In the genomic region with DNA sequence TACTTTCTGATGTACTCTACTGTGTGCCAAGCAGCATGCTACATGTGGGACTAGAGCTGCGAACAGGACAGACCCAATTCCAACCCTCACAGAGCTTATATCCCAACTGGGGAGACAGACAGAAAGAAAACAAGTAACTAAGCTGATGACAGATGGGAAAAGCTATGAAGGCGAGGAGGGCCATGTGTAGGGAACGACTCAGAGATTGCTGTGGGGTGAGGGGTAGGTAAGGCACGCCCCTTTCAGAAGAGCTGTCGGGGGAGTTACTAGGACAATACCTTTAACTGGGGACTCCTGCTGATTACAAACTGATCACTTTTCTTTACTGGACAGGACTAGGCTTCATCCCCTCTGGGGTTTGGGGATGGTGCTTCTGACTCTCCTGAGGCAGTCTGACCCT, we compare ENCODE assay signal across 19 cellular contexts. TPM values are rescaled to one million over a fixed set of nuclear protein-coding genes. Genes with fewer than 3 reads are reported as not detected.
DNase-seq lines count a peak whose midpoint lies in the region; ATAC-seq and TF ChIP-seq lines count a peak whose summit lies in the region.
"Had no signal": no experiment of that assay in that cellular context is flagged by ENCODE, and none has a peak within 500 bp of the region (broad histone marks: within the 10 kb centered on the region; RNA-seq: fewer than 3 reads in every experiment).

No MANE protein-coding gene starts in this region.

- H3K9me3 Mint-ChIP-seq in natural killer cell = no peaks in the 10 kb centered on the region
- H3K9me3 Mint-ChIP-seq: central memory CD8-positive, alpha-beta T cell had no signal

- ATAC-seq in left ventricle myocardium superior (peak; percentile 8), natural killer cell (no peak), GM19455 (IDR thresholded peaks at IDR 0.05; ENCODE audit: unreplicated experiment) (no peak)

- peaks cover 6% of the 10 kb centered on the region for H3K36me3 Mint-ChIP-seq in natural killer cell

- no peaks in the 10 kb centered on the region for H3K9me2 ChIP-seq in SK-N-SH

- no peak for TF ChIP-seq EP300 in SK-N-SH (IDR thresholded peaks at IDR 0.05; ENCODE audit: borderline replicate concordance in 1 of 2, low read depth in 1 of 2, low read length in 1 of 2)

- peaks cover 26 to 41% of the 10 kb centered on the region in 2 donors for H3K4me1 Mint-ChIP-seq in natural killer cell

- H3K27me3 ChIP-seq in left ventricle myocardium inferior (ENCODE audit: low read depth) (no peaks in the 10 kb centered on the region), SK-N-SH (ENCODE audit: insufficient read depth) (no peaks in the 10 kb centered on the region)
- H3K27me3 ChIP-seq: BLaER1, thyroid gland had no signal

- H3K27ac Mint-ChIP-seq in natural killer cell = peak overlapping the region in 1 of 2 donors; percentile 39

- no peak overlapping the region for H3K9ac ChIP-seq in SK-N-SH
- H3K9ac ChIP-seq: BLaER1, parathyroid adenoma had no signal

- H3F3A ChIP-seq in SK-N-SH (replicated peaks; ENCODE audit: insufficient read depth) = no peaks in the 10 kb centered on the region

- 65% methylated on average over 5 of the region's 5 CpGs for WGBS in SK-N-SH (ENCODE audit: low lambda C conversion rate)

- POLR2A ChIA-PET in SK-N-SH (lab: Yijun Ruan, JAX) = no interaction called here

- no peak for TF ChIP-seq RAD21 in SK-N-SH (IDR thresholded peaks at IDR 0.05; ENCODE audit: low read length)

- no peak overlapping the region for H2AFZ ChIP-seq in SK-N-SH (ENCODE audit: low read depth)
- H2AFZ ChIP-seq: parathyroid adenoma had no signal

- H3K4me1 ChIP-seq in left ventricle myocardium inferior (peaks cover 45% of the 10 kb centered on the region), SK-N-SH (ENCODE audit: control insufficient read depth in 1 of 2, insufficient read depth in 2 of 2, low read depth in 1 of 2, low read length in 1 of 2) (peaks cover 0 to 10% of the 10 kb centered on the region in 2 experiments; a peak in 2 of 4 replicates)
- H3K4me1 ChIP-seq: parathyroid adenoma had no signal

- CTCF ChIA-PET in SK-N-SH (lab: Yijun Ruan, JAX) = interaction anchor here (0.6 to 2.0 kb wide), 2 partner anchors 37 to 94 kb away, joined by 3 to 9 read pairs; no protein-coding TSS in a partner anchor

- H3K36me3 ChIP-seq in left ventricle myocardium inferior = peaks cover 28% of the 10 kb centered on the region
- peaks cover 0 to 9% of the 10 kb centered on the region in 2 experiments for H3K36me3 ChIP-seq in SK-N-SH (replicated peaks in 1 of 2; ENCODE audit: control insufficient read depth in 1 of 2, insufficient read depth in 2 of 2, low read length in 1 of 2)
- H3K36me3 ChIP-seq: thyroid gland had no signal

- H3K27ac ChIP-seq in left ventricle myocardium inferior (replicated peaks) = no peak overlapping the region
- H3K27ac ChIP-seq in SK-N-SH (ENCODE audit: low read depth in 2 of 2, low read length in 1 of 2) = no peak overlapping the region; a peak in 1 of 4 replicates
- H3K27ac ChIP-seq: BLaER1, HL-60, parathyroid adenoma, SK-N-MC, thyroid gland had no signal

- H3K27me3 Mint-ChIP-seq in natural killer cell (ENCODE audit: low read depth in 2 of 2) = no peaks in the 10 kb centered on the region
- H3K27me3 Mint-ChIP-seq: central memory CD8-positive, alpha-beta T cell had no signal

- no peak overlapping the region for H3K4me3 ChIP-seq in left ventricle myocardium inferior
- no peak overlapping the region for H3K4me3 ChIP-seq in SK-N-SH (ENCODE audit: low read depth in 2 of 2, low read length in 1 of 2)
- H3K4me3 ChIP-seq: BLaER1, SK-N-MC, thyroid gland had no signal

- H3K79me2 ChIP-seq in SK-N-SH (ENCODE audit: insufficient read depth) = no peaks in the 10 kb centered on the region
- H3K79me2 ChIP-seq: parathyroid adenoma had no signal

- H3K9me3 ChIP-seq in left ventricle myocardium inferior (replicated peaks) = no peaks in the 10 kb centered on the region
- H3K9me3 ChIP-seq in SK-N-SH = no peaks in the 10 kb centered on the region
- H3K9me3 ChIP-seq: BLaER1, thyroid gland had no signal

- H4K20me1 ChIP-seq in SK-N-SH (ENCODE audit: insufficient read depth) = no peaks in the 10 kb centered on the region
- H4K20me1 ChIP-seq: BLaER1 had no signal

- intact Hi-C loops in left ventricle myocardium superior (cut with micrococcal nuclease) (no loop called here), left ventricle myocardium inferior (cut with micrococcal nuclease) (no loop called here), natural killer cell (cut with micrococcal nuclease) (no loop called here)

- 0 out of 2 replicates have a peak overlapping the region, but pooled peaks have one; percentile 20 for H3K4me2 ChIP-seq in SK-N-SH
- H3K4me2 ChIP-seq: BLaER1 had no signal

- DNase-seq in left ventricle myocardium superior (no peak), left ventricle myocardium inferior (no peak), SK-N-SH (no peak), iPS-NIHi7 (ENCODE audit: extremely low spot score) (peak; percentile 43), natural killer cell (no peak), NCI-H345 (lab: John Stamatoyannopoulos, UW) (no peak)
- no peak for DNase-seq in activated naive CD4-positive, alpha-beta T cell treated with anti-CD3 and anti-CD28 coated beads, Interleukin-2, amount 50 U/mL, for 16 hours
- DNase-seq: 8988T; DMS79; effector memory CD4-positive, alpha-beta T cell; KG1; small intestine had no signal

- H3K4me3 Mint-ChIP-seq in natural killer cell = no peak overlapping the region
- H3K4me3 Mint-ChIP-seq: central memory CD8-positive, alpha-beta T cell had no signal

- TF ChIP-seq CTCF in left ventricle myocardium inferior (IDR thresholded peaks at IDR 0.05; ENCODE audit: borderline replicate concordance) (no peak), SK-N-SH (IDR thresholded peaks at IDR 0.05) (no peak), natural killer cell (IDR thresholded peaks at IDR 0.05) (no peak)

TF ChIP-seq in SK-N-SH, 30 proteins besides CTCF, POLR2A, EP300 and RAD21:
- TF ChIP-seq, protein P1, sequence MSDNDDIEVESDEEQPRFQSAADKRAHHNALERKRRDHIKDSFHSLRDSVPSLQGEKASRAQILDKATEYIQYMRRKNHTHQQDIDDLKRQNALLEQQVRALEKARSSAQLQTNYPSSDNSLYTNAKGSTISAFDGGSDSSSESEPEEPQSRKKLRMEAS (IDR thresholded peaks at IDR 0.05; ENCODE audit: low read depth) = 0 out of 2 replicates have a peak, but pooled peaks have one; percentile 12
- no peak for TF ChIP-seq TCF12 (IDR thresholded peaks at IDR 0.05)
- TF ChIP-seq, protein P2, sequence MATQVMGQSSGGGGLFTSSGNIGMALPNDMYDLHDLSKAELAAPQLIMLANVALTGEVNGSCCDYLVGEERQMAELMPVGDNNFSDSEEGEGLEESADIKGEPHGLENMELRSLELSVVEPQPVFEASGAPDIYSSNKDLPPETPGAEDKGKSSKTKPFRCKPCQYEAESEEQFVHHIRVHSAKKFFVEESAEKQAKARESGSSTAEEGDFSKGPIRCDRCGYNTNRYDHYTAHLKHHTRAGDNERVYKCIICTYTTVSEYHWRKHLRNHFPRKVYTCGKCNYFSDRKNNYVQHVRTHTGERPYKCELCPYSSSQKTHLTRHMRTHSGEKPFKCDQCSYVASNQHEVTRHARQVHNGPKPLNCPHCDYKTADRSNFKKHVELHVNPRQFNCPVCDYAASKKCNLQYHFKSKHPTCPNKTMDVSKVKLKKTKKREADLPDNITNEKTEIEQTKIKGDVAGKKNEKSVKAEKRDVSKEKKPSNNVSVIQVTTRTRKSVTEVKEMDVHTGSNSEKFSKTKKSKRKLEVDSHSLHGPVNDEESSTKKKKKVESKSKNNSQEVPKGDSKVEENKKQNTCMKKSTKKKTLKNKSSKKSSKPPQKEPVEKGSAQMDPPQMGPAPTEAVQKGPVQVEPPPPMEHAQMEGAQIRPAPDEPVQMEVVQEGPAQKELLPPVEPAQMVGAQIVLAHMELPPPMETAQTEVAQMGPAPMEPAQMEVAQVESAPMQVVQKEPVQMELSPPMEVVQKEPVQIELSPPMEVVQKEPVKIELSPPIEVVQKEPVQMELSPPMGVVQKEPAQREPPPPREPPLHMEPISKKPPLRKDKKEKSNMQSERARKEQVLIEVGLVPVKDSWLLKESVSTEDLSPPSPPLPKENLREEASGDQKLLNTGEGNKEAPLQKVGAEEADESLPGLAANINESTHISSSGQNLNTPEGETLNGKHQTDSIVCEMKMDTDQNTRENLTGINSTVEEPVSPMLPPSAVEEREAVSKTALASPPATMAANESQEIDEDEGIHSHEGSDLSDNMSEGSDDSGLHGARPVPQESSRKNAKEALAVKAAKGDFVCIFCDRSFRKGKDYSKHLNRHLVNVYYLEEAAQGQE (IDR thresholded peaks at IDR 0.05; ENCODE audit: low read depth, low read length) = no peak
- TF ChIP-seq, protein P3, sequence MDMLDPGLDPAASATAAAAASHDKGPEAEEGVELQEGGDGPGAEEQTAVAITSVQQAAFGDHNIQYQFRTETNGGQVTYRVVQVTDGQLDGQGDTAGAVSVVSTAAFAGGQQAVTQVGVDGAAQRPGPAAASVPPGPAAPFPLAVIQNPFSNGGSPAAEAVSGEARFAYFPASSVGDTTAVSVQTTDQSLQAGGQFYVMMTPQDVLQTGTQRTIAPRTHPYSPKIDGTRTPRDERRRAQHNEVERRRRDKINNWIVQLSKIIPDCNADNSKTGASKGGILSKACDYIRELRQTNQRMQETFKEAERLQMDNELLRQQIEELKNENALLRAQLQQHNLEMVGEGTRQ (IDR thresholded peaks at IDR 0.05; ENCODE audit: borderline replicate concordance, low read depth, low read length) = no peak
TF ChIP-seq in SK-N-SH: peak in this region for 1.

RNA-seq across cellular contexts. Expression of a gene that starts 48.9 kb away (rescaled TPM):
- total RNA-seq in left ventricle myocardium superior (45.4 TPM), left ventricle myocardium inferior (61.7 TPM), natural killer cell (10 to 100 TPM; 43.3 to 57.6 (median 47.3) TPM)
- polyA plus RNA-seq in SK-N-SH (2012; rRNA removed) = 27.1 and 32.0 TPM in 2 replicates
- 20.6 and 30.3 TPM in 2 replicates for polyA plus RNA-seq in SK-N-SH (2012; cell fraction: cytosol; rRNA removed)
- 23.7 and 26.9 TPM in 2 replicates for polyA plus RNA-seq in SK-N-SH (2012; cell fraction: nucleus; rRNA removed)
